1 cellular context compared by ENCODE assay signal in genomic region chr17:81868674-81869220, GRCh38.
A peak's percentile ranks its signal among the peaks of the same experiment; 100 is the strongest.
TF ChIP-seq lines count a peak whose summit lies in the region.

No MANE protein-coding gene starts in this region.

TF ChIP-seq in GM12878, 131 proteins besides CTCF, POLR2A, EP300 and RAD21:
- TF ChIP-seq POLR2AphosphoS5 (IDR thresholded peaks at IDR 0.05; ENCODE audit: low read length) (peak; percentile 51), BCL3 (IDR thresholded peaks at IDR 0.05; ENCODE audit: borderline replicate concordance, insufficient read depth, low read depth, low read length, poor library complexity, severe bottlenecking) (peak; percentile 3), PBX3 (IDR thresholded peaks at IDR 0.05; ENCODE audit: insufficient replicate concordance, low read depth, low read length) (peak; percentile 53), IRF3 (IDR thresholded peaks at IDR 0.05) (no peak), CEBPZ (IDR thresholded peaks at IDR 0.05; ENCODE audit: low read depth, low read length) (no peak), PRDM15 (CRISPR knock-in tag; IDR thresholded peaks at IDR 0.05) (no peak), POU2F2 (IDR thresholded peaks at IDR 0.05; ENCODE audit: borderline replicate concordance, low read depth, low read length) (peak; percentile 50; the same call in 1 of the 3 replicates), TBL1XR1 (IDR thresholded peaks at IDR 0.05; ENCODE audit: low read depth, low read length) (no peak)
